In the genomic region with DNA sequence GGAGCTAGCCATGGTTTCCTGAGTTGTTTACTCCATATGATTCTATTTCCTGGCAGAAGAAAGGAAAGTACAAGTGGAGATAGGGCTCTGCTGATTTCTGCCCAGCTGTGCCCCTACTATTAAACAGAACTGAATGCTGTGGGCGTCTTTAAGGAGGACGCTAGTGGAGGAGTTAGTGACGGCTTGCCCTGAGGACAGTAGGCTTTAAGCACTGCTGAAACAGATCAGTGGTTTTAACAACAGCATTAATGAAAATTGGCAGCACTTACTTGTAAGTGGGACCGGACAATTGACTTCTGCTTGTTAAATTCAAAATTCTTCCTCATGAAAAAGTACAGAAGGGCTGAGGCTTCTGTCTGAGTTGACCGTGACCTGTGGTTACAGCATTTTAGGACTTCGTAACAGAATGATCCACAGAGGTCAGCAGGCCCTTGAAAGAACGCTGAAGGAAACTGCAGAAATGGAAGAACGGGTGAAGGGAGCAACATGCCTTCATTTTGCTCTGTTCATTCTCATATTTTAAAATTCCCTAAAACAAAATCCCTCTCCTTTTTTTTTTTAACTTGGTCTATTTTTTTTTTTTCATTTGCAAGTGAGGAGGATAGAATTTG, we compare ENCODE assay signal across 1 cellular context.
TF ChIP-seq lines count a peak whose summit lies in the region.

No MANE protein-coding gene starts in this region.

TF ChIP-seq in H1, 55 proteins besides CTCF, POLR2A, EP300 and RAD21:
- TF ChIP-seq RXRA (IDR thresholded peaks at IDR 0.05; ENCODE audit: insufficient read depth, low read depth, low read length): no peak
- TF ChIP-seq NANOG (IDR thresholded peaks at IDR 0.05; ENCODE audit: insufficient read depth, low read depth, low read length, poor library complexity, severe bottlenecking): no peak
- TF ChIP-seq SUZ12 (IDR thresholded peaks at IDR 0.05; ENCODE audit: low read length): no peak
- TF ChIP-seq CBX5 (IDR thresholded peaks at IDR 0.05; ENCODE audit: low read depth, low read length): no peak
- no peak for TF ChIP-seq EGR1 (IDR thresholded peaks at IDR 0.05; ENCODE audit: borderline replicate concordance, low read depth, low read length)
- TF ChIP-seq HDAC2 (IDR thresholded peaks at IDR 0.05; ENCODE audit: borderline replicate concordance in 1 of 2, low read depth in 2 of 2, low read length in 2 of 2): no peak
- no peak for TF ChIP-seq HDAC6 (IDR thresholded peaks at IDR 0.05; ENCODE audit: low read depth, low read length)
- TF ChIP-seq CHD1 (IDR thresholded peaks at IDR 0.05; ENCODE audit: low read depth, low read length): no peak
- TF ChIP-seq PHF8 (conservative IDR thresholded peaks at IDR 0.05; ENCODE audit: low read depth, low read length): no peak
- TF ChIP-seq, protein P1, sequence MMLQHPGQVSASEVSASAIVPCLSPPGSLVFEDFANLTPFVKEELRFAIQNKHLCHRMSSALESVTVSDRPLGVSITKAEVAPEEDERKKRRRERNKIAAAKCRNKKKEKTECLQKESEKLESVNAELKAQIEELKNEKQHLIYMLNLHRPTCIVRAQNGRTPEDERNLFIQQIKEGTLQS (IDR thresholded peaks at IDR 0.05; ENCODE audit: insufficient read depth, low read depth, low read length): no peak
- no peak for TF ChIP-seq SAP30 (IDR thresholded peaks at IDR 0.05; ENCODE audit: insufficient read depth, insufficient replicate concordance, low read length)
- TF ChIP-seq SP1 (IDR thresholded peaks at IDR 0.05; ENCODE audit: low read depth, low read length): no peak
- TF ChIP-seq SIRT6 (IDR thresholded peaks at IDR 0.05; ENCODE audit: low read length): no peak
- TF ChIP-seq POLR2AphosphoS5 (IDR thresholded peaks at IDR 0.05; ENCODE audit: low read depth, low read length): no peak
- no peak for TF ChIP-seq TCF12 (IDR thresholded peaks at IDR 0.05; ENCODE audit: low read depth, low read length)
- TF ChIP-seq SRF (IDR thresholded peaks at IDR 0.05; ENCODE audit: low read depth, low read length): no peak
- no peak for TF ChIP-seq GTF2F1 (IDR thresholded peaks at IDR 0.05; ENCODE audit: borderline replicate concordance, low read depth, low read length)
